21 cellular contexts compared by ENCODE assay signal in genomic region chr6:111673871-111674270, GRCh38.
A peak's percentile ranks its signal among the peaks of the same experiment; 100 is the strongest.
DNase-seq lines count a peak whose midpoint lies in the region; ATAC-seq and TF ChIP-seq lines count a peak whose summit lies in the region.
"Had no signal": no experiment of that assay in that cellular context is flagged by ENCODE, and none has a peak within 500 bp of the region (broad histone marks: within the 10 kb centered on the region; RNA-seq: fewer than 3 reads in every experiment).

No MANE protein-coding gene starts in this region.

- H3K79me1 ChIP-seq in neuronal stem cell (ENCODE audit: low read depth, low read length) = no peaks in the 10 kb centered on the region

- H3K4me1 ChIP-seq in Panc1 (ENCODE audit: control insufficient read depth, insufficient read depth, low read length) (no peaks in the 10 kb centered on the region), neuronal stem cell (ENCODE audit: control insufficient read depth in 2 of 2, insufficient read depth in 1 of 2, low read depth in 1 of 2, low read length in 2 of 2) (peaks cover 7 to 34% of the 10 kb centered on the region in 2 donors)

- DNase-seq in activated T-cell treated with anti-CD3 and anti-CD28 coated beads, Interleukin-2, amount 50 U/mL, for 24 hours = no peak
- DNase-seq in activated T-cell treated with anti-CD3 and anti-CD28 coated beads, Interleukin-2, amount 50 U/mL, for 4 hours = no peak
- DNase-seq in Panc1 (ENCODE audit: low read depth, low spot score) (no peak), endothelial cell (ENCODE audit: low spot score) (no peak), neuronal stem cell (ENCODE audit: low spot score) (no peak), omental fat pad (ENCODE audit: low spot score) (no peak), DMS153 (lab: John Stamatoyannopoulos, UW) (no peak)
- DNase-seq: activated CD4-positive, alpha-beta T cell treated with anti-CD3 and anti-CD28 coated beads, Interleukin-2, amount 50 U/mL, for 48 hours; activated gamma-delta T cell treated with Interleukin-2 at 50 U/mL for 16 hours; GDM1; left cardiac atrium; mammary epithelial cell; NCI-H510A; pancreas; T-helper 1 cell had no signal

- no peak overlapping the region for H3K9ac ChIP-seq in neuronal stem cell (ENCODE audit: low read depth, low read length, poor library complexity)

- no TSS peak for BruUV-seq in Panc1 (replicated peaks; lab: Mats Ljungman, UMichigan)

- H3K27me3 ChIP-seq in Panc1 (ENCODE audit: control insufficient read depth, insufficient read depth, low read length) (peaks cover 26% of the 10 kb centered on the region), neuronal stem cell (ENCODE audit: control insufficient read depth in 3 of 3, insufficient read depth in 3 of 3, low read depth in 1 of 3, low read length in 3 of 3) (no peaks in the 10 kb centered on the region)
- H3K27me3 ChIP-seq: pancreas, Peyer's patch, SJCRH30, tibial nerve had no signal

- no peak overlapping the region for H4K8ac ChIP-seq in neuronal stem cell (ENCODE audit: low read depth, low read length)

- H2AFZ ChIP-seq in neuronal stem cell (ENCODE audit: low read length) = no peak overlapping the region

- no peak overlapping the region for H3K23ac ChIP-seq in neuronal stem cell (ENCODE audit: low read depth, low read length, poor library complexity)

- H3K27me3 Mint-ChIP-seq in activated T-cell treated with anti-CD3 and anti-CD28 coated beads, Interleukin-2, amount 50 U/mL, for 24 hours = no peaks in the 10 kb centered on the region
- H3K27me3 Mint-ChIP-seq in activated T-cell treated with anti-CD3 and anti-CD28 coated beads, Interleukin-2, amount 50 U/mL, for 4 hours (ENCODE audit: low read depth) = no peaks in the 10 kb centered on the region
- peaks cover 17% of the 10 kb centered on the region for H3K27me3 Mint-ChIP-seq in endothelial cell (ENCODE audit: unreplicated experiment)
- H3K27me3 Mint-ChIP-seq: dendritic cell treated with granulocyte-macrophage colony-stimulating factor and Interleukin-4, amounts not matched to agents 40 ng/mL and 50 ng/mL, for 4 days had no signal

- peak overlapping the region; percentile 38 for H4K91ac ChIP-seq in neuronal stem cell (ENCODE audit: low read depth, low read length, poor library complexity)

- H3K9me3 ChIP-seq in Panc1 (ENCODE audit: control insufficient read depth, insufficient read depth, low read depth, low read length) (no peaks in the 10 kb centered on the region), neuronal stem cell (replicated peaks in 1 of 2; ENCODE audit: control insufficient read depth in 2 of 2, insufficient read depth in 1 of 2, low read depth in 1 of 2, low read length in 2 of 2) (no peaks in the 10 kb centered on the region)
- H3K9me3 ChIP-seq: pancreas, Peyer's patch, SJCRH30, tibial nerve had no signal

- H3K27ac ChIP-seq in Panc1 (ENCODE audit: low read length) (no peak overlapping the region), neuronal stem cell (replicated peaks; ENCODE audit: low read length) (peak overlapping the region; percentile 61)
- H3K27ac ChIP-seq: pancreas, Peyer's patch, SJCRH30, tibial nerve had no signal

- no peaks in the 10 kb centered on the region for H3K36me3 ChIP-seq in Panc1 (ENCODE audit: control insufficient read depth, insufficient read depth, low read length)
- H3K36me3 ChIP-seq in neuronal stem cell (replicated peaks in 1 of 2; ENCODE audit: control insufficient read depth in 2 of 2, insufficient read depth in 2 of 2, low read length in 2 of 2) = peaks cover 14 to 98% of the 10 kb centered on the region in 2 donors
- H3K36me3 ChIP-seq: pancreas had no signal

- no peaks in the 10 kb centered on the region for H3K9me3 Mint-ChIP-seq in activated T-cell treated with anti-CD3 and anti-CD28 coated beads, Interleukin-2, amount 50 U/mL, for 24 hours
- no peaks in the 10 kb centered on the region for H3K9me3 Mint-ChIP-seq in activated T-cell treated with anti-CD3 and anti-CD28 coated beads, Interleukin-2, amount 50 U/mL, for 4 hours
- H3K9me3 Mint-ChIP-seq in endothelial cell (ENCODE audit: unreplicated experiment) = no peaks in the 10 kb centered on the region
- H3K9me3 Mint-ChIP-seq: dendritic cell treated with granulocyte-macrophage colony-stimulating factor and Interleukin-4, amounts not matched to agents 40 ng/mL and 50 ng/mL, for 4 days had no signal

- no peak for ATAC-seq in activated T-cell treated with anti-CD3 and anti-CD28 coated beads, Interleukin-2, amount 50 U/mL, for 4 hours
- ATAC-seq in Panc1 (peak; percentile 36; the same call in 1 of the 2 replicates), omental fat pad (ENCODE audit: low FRiP score) (no peak), GM21717 (IDR thresholded peaks at IDR 0.05; ENCODE audit: unreplicated experiment) (no peak)
- ATAC-seq: activated CD4-positive, CD25-positive, alpha-beta regulatory T cell treated with anti-CD3 and anti-CD28 coated beads, Interleukin-2, amount 50 U/mL, for 24 hours; left cardiac atrium; pancreas had no signal

- H3K14ac ChIP-seq in neuronal stem cell (ENCODE audit: low read length) = no peak overlapping the region

- POLR2A ChIA-PET in Panc1 (lab: Charles Lee) = no interaction called here

- H3K4ac ChIP-seq in neuronal stem cell (ENCODE audit: low read length) = no peak overlapping the region

- H3K4me3 ChIP-seq in Panc1 (ENCODE audit: low read depth in 2 of 2, low read length in 2 of 2) (no peak overlapping the region), neuronal stem cell (ENCODE audit: low read length in 2 of 2) (no peak overlapping the region)
- H3K4me3 ChIP-seq: pancreas, Peyer's patch, SJCRH30, tibial nerve had no signal

- peaks cover 93% of the 10 kb centered on the region for H3K36me3 Mint-ChIP-seq in activated T-cell treated with anti-CD3 and anti-CD28 coated beads, Interleukin-2, amount 50 U/mL, for 24 hours (ENCODE audit: low read depth)
- peaks cover 60% of the 10 kb centered on the region for H3K36me3 Mint-ChIP-seq in activated T-cell treated with anti-CD3 and anti-CD28 coated beads, Interleukin-2, amount 50 U/mL, for 4 hours (ENCODE audit: insufficient read depth)
- H3K36me3 Mint-ChIP-seq in endothelial cell (ENCODE audit: low read depth, unreplicated experiment) = peaks cover 56% of the 10 kb centered on the region

- no peak overlapping the region for H2BK5ac ChIP-seq in neuronal stem cell (ENCODE audit: low read length)

- TF ChIP-seq CTCF in Panc1 (IDR thresholded peaks at IDR 0.05) = no peak
- TF ChIP-seq CTCF in endothelial cell (IDR thresholded peaks at IDR 0.05; ENCODE audit: unreplicated experiment) = no peak
- no peak for TF ChIP-seq CTCF in omental fat pad (IDR thresholded peaks at IDR 0.05)

- in situ Hi-C loops in Panc1 (cut with HindIII; ENCODE audit: low pct_unique_long_range_greater_than_20kb, low sequenced_read_pairs) = no loop called here

- H2BK120ac ChIP-seq in neuronal stem cell (ENCODE audit: low read depth, low read length) = no peak overlapping the region

- peak overlapping the region; percentile 83 for H3K27ac Mint-ChIP-seq in activated T-cell treated with anti-CD3 and anti-CD28 coated beads, Interleukin-2, amount 50 U/mL, for 24 hours
- H3K27ac Mint-ChIP-seq in endothelial cell (ENCODE audit: unreplicated experiment) = peak overlapping the region; percentile 7
- H3K27ac Mint-ChIP-seq: dendritic cell treated with granulocyte-macrophage colony-stimulating factor and Interleukin-4, amounts not matched to agents 40 ng/mL and 50 ng/mL, for 4 days had no signal

- no peak overlapping the region for H2BK12ac ChIP-seq in neuronal stem cell (ENCODE audit: low read length)

- peak overlapping the region; percentile 81 for H3K18ac ChIP-seq in neuronal stem cell (ENCODE audit: low read length)

- CTCF ChIA-PET in Panc1 (lab: Charles Lee) = no interaction called here

- H2BK15ac ChIP-seq in neuronal stem cell (ENCODE audit: low read length) = no peak overlapping the region

- intact Hi-C loops in Panc1 (cut with micrococcal nuclease; ENCODE audit: unreplicated experiment) = no loop called here

- peaks cover 23% of the 10 kb centered on the region for H3K4me1 Mint-ChIP-seq in activated T-cell treated with anti-CD3 and anti-CD28 coated beads, Interleukin-2, amount 50 U/mL, for 24 hours (ENCODE audit: low read depth)
- H3K4me1 Mint-ChIP-seq in activated T-cell treated with anti-CD3 and anti-CD28 coated beads, Interleukin-2, amount 50 U/mL, for 4 hours (ENCODE audit: low read depth) = peaks cover 26% of the 10 kb centered on the region
- peaks cover 10% of the 10 kb centered on the region for H3K4me1 Mint-ChIP-seq in endothelial cell (ENCODE audit: unreplicated experiment)

- peak overlapping the region; percentile 10 for H2AK5ac ChIP-seq in neuronal stem cell (ENCODE audit: low read depth, low read length)

- no peak overlapping the region for H3K4me3 Mint-ChIP-seq in activated T-cell treated with anti-CD3 and anti-CD28 coated beads, Interleukin-2, amount 50 U/mL, for 24 hours
- H3K4me3 Mint-ChIP-seq in activated T-cell treated with anti-CD3 and anti-CD28 coated beads, Interleukin-2, amount 50 U/mL, for 4 hours = no peak overlapping the region
- H3K4me3 Mint-ChIP-seq in endothelial cell (ENCODE audit: unreplicated experiment) = peak overlapping the region; percentile 21
- H3K4me3 Mint-ChIP-seq: dendritic cell treated with granulocyte-macrophage colony-stimulating factor and Interleukin-4, amounts not matched to agents 40 ng/mL and 50 ng/mL, for 4 days had no signal

- no peak overlapping the region for H3K4me2 ChIP-seq in neuronal stem cell (ENCODE audit: insufficient read depth, low read length, poor library complexity, severe bottlenecking)
